ENCODE assay signal across 8 cellular contexts in genomic region chrX:39158801-39159657, GRCh38.
A peak's percentile ranks its signal among the peaks of the same experiment; 100 is the strongest.
DNase-seq lines count a peak whose midpoint lies in the region; ATAC-seq and TF ChIP-seq lines count a peak whose summit lies in the region.

No MANE protein-coding gene starts in this region.

- TF ChIP-seq CTCF in brain (conservative IDR thresholded peaks at IDR 0.05) (no peak), upper lobe of right lung (IDR thresholded peaks at IDR 0.05) (no peak), prostate gland (IDR thresholded peaks at IDR 0.05) (no peak)

- no peak for ATAC-seq in activated naive CD8-positive, alpha-beta T cell treated with anti-CD3 and anti-CD28 coated beads, Interleukin-2, amount 50 U/mL, for 24 hours
- ATAC-seq in upper lobe of right lung: peak; percentile 80
- ATAC-seq in right cardiac atrium: no peak
- ATAC-seq in GM21360 (IDR thresholded peaks at IDR 0.05; ENCODE audit: unreplicated experiment): no peak

- no peak overlapping the region for H3K4me3 ChIP-seq in upper lobe of right lung
- H3K4me3 ChIP-seq in right cardiac atrium (ENCODE audit: low read length): no peak overlapping the region
- no peak overlapping the region for H3K4me3 ChIP-seq in prostate gland

- H3K27me3 Mint-ChIP-seq in activated naive CD8-positive, alpha-beta T cell treated with anti-CD3 and anti-CD28 coated beads, Interleukin-2, amount 50 U/mL, for 24 hours: peaks cover 4% of the 10 kb centered on the region
- peaks cover 13% of the 10 kb centered on the region for H3K27me3 Mint-ChIP-seq in activated naive CD8-positive, alpha-beta T cell treated with anti-CD3 and anti-CD28 coated beads for 36 hours
- H3K27me3 Mint-ChIP-seq in brain: peaks cover 11% of the 10 kb centered on the region

- no peaks in the 10 kb centered on the region for H3K4me1 ChIP-seq in upper lobe of right lung
- no peaks in the 10 kb centered on the region for H3K4me1 ChIP-seq in right cardiac atrium (ENCODE audit: control insufficient read depth, insufficient read depth, low read length)
- no peaks in the 10 kb centered on the region for H3K4me1 ChIP-seq in prostate gland (replicated peaks)

- no peak overlapping the region for H3K4me3 Mint-ChIP-seq in activated naive CD8-positive, alpha-beta T cell treated with anti-CD3 and anti-CD28 coated beads, Interleukin-2, amount 50 U/mL, for 24 hours
- H3K4me3 Mint-ChIP-seq in activated naive CD8-positive, alpha-beta T cell treated with anti-CD3 and anti-CD28 coated beads for 36 hours: no peak overlapping the region
- peak overlapping the region in 2 of 5 experiments; percentile 21 to 25 for H3K4me3 Mint-ChIP-seq in brain

- WGBS in right cardiac atrium: 69% methylated on average over 11 of the region's 11 CpGs
- WGBS in prostate gland: 52% methylated on average over 11 of the region's 11 CpGs

- H3K9me3 ChIP-seq in upper lobe of right lung: no peaks in the 10 kb centered on the region
- no peaks in the 10 kb centered on the region for H3K9me3 ChIP-seq in right cardiac atrium (ENCODE audit: control insufficient read depth, low read length)
- no peaks in the 10 kb centered on the region for H3K9me3 ChIP-seq in prostate gland

- DNase-seq in activated naive CD8-positive, alpha-beta T cell treated with anti-CD3 and anti-CD28 coated beads, Interleukin-2, amount 50 U/mL, for 24 hours: no peak
- DNase-seq in activated naive CD8-positive, alpha-beta T cell treated with anti-CD3 and anti-CD28 coated beads for 36 hours: no peak
- peak; percentile 71 for DNase-seq in NCI-H2171 (lab: John Stamatoyannopoulos, UW)
- DNase-seq in upper lobe of right lung: peak; percentile 60
- DNase-seq in right cardiac atrium: no peak
- DNase-seq in prostate gland (ENCODE audit: low spot score): no peak

- H3K36me3 Mint-ChIP-seq in activated naive CD8-positive, alpha-beta T cell treated with anti-CD3 and anti-CD28 coated beads, Interleukin-2, amount 50 U/mL, for 24 hours (ENCODE audit: low read depth): no peaks in the 10 kb centered on the region
- no peaks in the 10 kb centered on the region for H3K36me3 Mint-ChIP-seq in activated naive CD8-positive, alpha-beta T cell treated with anti-CD3 and anti-CD28 coated beads for 36 hours
- H3K36me3 Mint-ChIP-seq in brain: no peaks in the 10 kb centered on the region

- H3K27ac ChIP-seq in upper lobe of right lung: no peak overlapping the region
- no peak overlapping the region for H3K27ac ChIP-seq in right cardiac atrium (ENCODE audit: low read length)
- no peak overlapping the region for H3K27ac ChIP-seq in prostate gland

- H3K9me3 Mint-ChIP-seq in activated naive CD8-positive, alpha-beta T cell treated with anti-CD3 and anti-CD28 coated beads, Interleukin-2, amount 50 U/mL, for 24 hours: no peaks in the 10 kb centered on the region
- H3K9me3 Mint-ChIP-seq in activated naive CD8-positive, alpha-beta T cell treated with anti-CD3 and anti-CD28 coated beads for 36 hours: no peaks in the 10 kb centered on the region
- peaks cover 0 to 5% (median 0%) of the 10 kb centered on the region in 5 experiments for H3K9me3 Mint-ChIP-seq in brain

- H3K27ac Mint-ChIP-seq in activated naive CD8-positive, alpha-beta T cell treated with anti-CD3 and anti-CD28 coated beads, Interleukin-2, amount 50 U/mL, for 24 hours: peak overlapping the region; percentile 56
- no peak overlapping the region for H3K27ac Mint-ChIP-seq in activated naive CD8-positive, alpha-beta T cell treated with anti-CD3 and anti-CD28 coated beads for 36 hours
- peak overlapping the region in 4 of 5 experiments; percentile 69 to 93 (median 84) for H3K27ac Mint-ChIP-seq in brain

- peaks cover 44% of the 10 kb centered on the region for H3K4me1 Mint-ChIP-seq in activated naive CD8-positive, alpha-beta T cell treated with anti-CD3 and anti-CD28 coated beads, Interleukin-2, amount 50 U/mL, for 24 hours
- peaks cover 15% of the 10 kb centered on the region for H3K4me1 Mint-ChIP-seq in activated naive CD8-positive, alpha-beta T cell treated with anti-CD3 and anti-CD28 coated beads for 36 hours
- H3K4me1 Mint-ChIP-seq in brain: peaks cover 50% of the 10 kb centered on the region

- H3K36me3 ChIP-seq in upper lobe of right lung (no peaks in the 10 kb centered on the region), prostate gland (no peaks in the 10 kb centered on the region)

- intact Hi-C loops in upper lobe of right lung (cut with DNase I): no loop called here
- intact Hi-C loops in right cardiac atrium (cut with DNase I): loop anchor here in 1 of 4 donors (10.0 kb wide), 1 partner anchor 404 kb away; no protein-coding TSS in a partner anchor
- intact Hi-C loops in prostate gland (cut with DNase I): no loop called here

- H3K27me3 ChIP-seq in upper lobe of right lung: no peaks in the 10 kb centered on the region
- no peaks in the 10 kb centered on the region for H3K27me3 ChIP-seq in right cardiac atrium (ENCODE audit: control insufficient read depth, insufficient read depth)
- no peaks in the 10 kb centered on the region for H3K27me3 ChIP-seq in prostate gland (replicated peaks; ENCODE audit: insufficient read depth)

- TF ChIP-seq POLR2A in prostate gland (IDR thresholded peaks at IDR 0.05): no peak

Comparison
In these comparisons a context has a peak if more than half of its experiments do, and no peak if none do; other contexts are left out.
1. DNase-seq: peak in NCI-H2171 (single experiment) and upper lobe of right lung (single experiment); none in activated naive CD8-positive, alpha-beta T cell treated with anti-CD3 and anti-CD28 coated beads, Interleukin-2, amount 50 U/mL, for 24 hours (single experiment), activated naive CD8-positive, alpha-beta T cell treated with anti-CD3 and anti-CD28 coated beads for 36 hours (single experiment), right cardiac atrium (0 of 3) and prostate gland (single experiment).